ENCODE assay signal across 8 cellular contexts in genomic region chr10:68074404-68074774, GRCh38. TPM values are rescaled to one million over a fixed set of nuclear protein-coding genes. Genes with fewer than 3 reads are reported as not detected.
DNase-seq lines count a peak whose midpoint lies in the region; ATAC-seq and TF ChIP-seq lines count a peak whose summit lies in the region.

No MANE protein-coding gene starts in this region.

- peaks cover 16 to 32% (median 29%) of the 10 kb centered on the region in 3 donors for H3K4me1 Mint-ChIP-seq in IgD-negative memory B cell

- peaks cover 6% of the 10 kb centered on the region for H3K36me3 Mint-ChIP-seq in IgD-negative memory B cell

- peak overlapping the region; percentile 95 to 97 (median 96) for H3K4me3 Mint-ChIP-seq in IgD-negative memory B cell

- H3K9me3 ChIP-seq in BLaER1 treated with 17β-estradiol and CSF1 and Interleukin-3, amounts not matched to agents 10 nM and 100 nM (replicated peaks in 1 of 11) = no peaks in the 10 kb centered on the region; a peak in 1 of 22 replicates
- H3K9me3 ChIP-seq in body of pancreas (peaks cover 0 to 3% (median 0%) of the 10 kb centered on the region in 3 donors), lower lobe of right lung (no peaks in the 10 kb centered on the region), upper lobe of right lung (no peaks in the 10 kb centered on the region)

- no peaks in the 10 kb centered on the region for H3K9me3 Mint-ChIP-seq in IgD-negative memory B cell

- H3K9ac ChIP-seq in BLaER1 treated with 17β-estradiol and CSF1 and Interleukin-3, amounts not matched to agents 10 nM and 100 nM = peak overlapping the region; percentile 92 to 100 (median 96)

- no peak for TF ChIP-seq POLR2A in body of pancreas (IDR thresholded peaks at IDR 0.05)

- H3K36me3 ChIP-seq in BLaER1 treated with 17β-estradiol and CSF1 and Interleukin-3, amounts not matched to agents 10 nM and 100 nM = peaks cover 20 to 36% (median 26%) of the 10 kb centered on the region in 11 experiments; a peak in 21 of 22 replicates
- no peaks in the 10 kb centered on the region for H3K36me3 ChIP-seq in body of pancreas (replicated peaks in 1 of 2; ENCODE audit: insufficient read depth in 1 of 2, low read depth in 2 of 2)
- H3K36me3 ChIP-seq in lower lobe of right lung = peaks cover 21% of the 10 kb centered on the region
- H3K36me3 ChIP-seq in upper lobe of right lung = peaks cover 11% of the 10 kb centered on the region

- no peak for DNase-seq in body of pancreas
- no peak for DNase-seq in lower lobe of right lung
- no peak for DNase-seq in upper lobe of right lung
- DNase-seq in NCI-H1436 (lab: John Stamatoyannopoulos, UW) = no peak
- no peak for DNase-seq in NAMALWA (ENCODE audit: low spot score)
- no peak for DNase-seq in GM03348 (ENCODE audit: low spot score)

- peaks cover 17 to 44% (median 30%) of the 10 kb centered on the region in 10 experiments for H3K4me1 ChIP-seq in BLaER1 treated with 17β-estradiol and CSF1 and Interleukin-3, amounts not matched to agents 10 nM and 100 nM
- H3K4me1 ChIP-seq in body of pancreas = peaks cover 35% of the 10 kb centered on the region
- H3K4me1 ChIP-seq in lower lobe of right lung = peaks cover 29% of the 10 kb centered on the region
- H3K4me1 ChIP-seq in upper lobe of right lung = peaks cover 20% of the 10 kb centered on the region

- peak overlapping the region; percentile 76 to 98 (median 90) for H3K4me3 ChIP-seq in BLaER1 treated with 17β-estradiol and CSF1 and Interleukin-3, amounts not matched to agents 10 nM and 100 nM
- H3K4me3 ChIP-seq in body of pancreas (peak overlapping the region; percentile 66 to 99), lower lobe of right lung (peak overlapping the region; percentile 90), upper lobe of right lung (peak overlapping the region; percentile 89)

- peaks cover 11 to 53% (median 43%) of the 10 kb centered on the region in 11 experiments; a peak in 20 of 22 replicates for H4K20me1 ChIP-seq in BLaER1 treated with 17β-estradiol and CSF1 and Interleukin-3, amounts not matched to agents 10 nM and 100 nM

- 0% methylated on average over 9 to 20 of the region's 20 CpGs for WGBS in body of pancreas, 2 donors

- intact Hi-C loops in body of pancreas (cut with DNase I) = no loop called here
- intact Hi-C loops in lower lobe of right lung (cut with DNase I) = no loop called here
- intact Hi-C loops in upper lobe of right lung (cut with DNase I) = no loop called here

- ATAC-seq in body of pancreas = peak; percentile 38
- ATAC-seq in lower lobe of right lung = no peak
- ATAC-seq in upper lobe of right lung = no peak

- no peaks in the 10 kb centered on the region for H3K27me3 ChIP-seq in BLaER1 treated with 17β-estradiol and CSF1 and Interleukin-3, amounts not matched to agents 10 nM and 100 nM
- H3K27me3 ChIP-seq in body of pancreas (no peaks in the 10 kb centered on the region), lower lobe of right lung (ENCODE audit: low read depth) (no peaks in the 10 kb centered on the region), upper lobe of right lung (no peaks in the 10 kb centered on the region)

- H3K4me2 ChIP-seq in BLaER1 treated with 17β-estradiol and CSF1 and Interleukin-3, amounts not matched to agents 10 nM and 100 nM = peak overlapping the region; percentile 67 to 97 (median 84)

- peak overlapping the region; percentile 89 to 100 (median 96) for H3K27ac ChIP-seq in BLaER1 treated with 17β-estradiol and CSF1 and Interleukin-3, amounts not matched to agents 10 nM and 100 nM
- H3K27ac ChIP-seq in body of pancreas (peak overlapping the region; percentile 68 to 99 (median 96)), lower lobe of right lung (peak overlapping the region; percentile 97), upper lobe of right lung (peak overlapping the region; percentile 97)

- H3K27ac Mint-ChIP-seq in IgD-negative memory B cell = peak overlapping the region; percentile 96 to 99 (median 98)

- no peaks in the 10 kb centered on the region for H3K27me3 Mint-ChIP-seq in IgD-negative memory B cell

- TF ChIP-seq CTCF in body of pancreas (IDR thresholded peaks at IDR 0.05) = no peak
- TF ChIP-seq CTCF in lower lobe of right lung (IDR thresholded peaks at IDR 0.05) = no peak
- TF ChIP-seq CTCF in upper lobe of right lung (IDR thresholded peaks at IDR 0.05) = no peak

RNA-seq across cellular contexts. Expression of gene HERC4, which starts 0.7 kb away (rescaled TPM):
- 19.7 TPM for polyA plus RNA-seq in IgD-negative memory B cell
- total RNA-seq in body of pancreas (10 to 100 TPM; 21.4 to 42.8 TPM), lower lobe of right lung (63.6 TPM), upper lobe of right lung (55.1 TPM)

RNA-seq across cellular contexts. Expression of gene MYPN, which starts 34.9 kb away (rescaled TPM):
- polyA plus RNA-seq in IgD-negative memory B cell = not detected
- total RNA-seq in body of pancreas (1 to 10 TPM in 1 of 2 donors, not detected in 1; 2.3 TPM), lower lobe of right lung (not detected), upper lobe of right lung (not detected)
